8 cellular contexts compared by ENCODE assay signal in genomic region chr1:234987415-234988159, GRCh38.
DNase-seq lines count a peak whose midpoint lies in the region; ATAC-seq and TF ChIP-seq lines count a peak whose summit lies in the region.

No MANE protein-coding gene starts in this region.

- no peaks in the 10 kb centered on the region for H3K36me3 Mint-ChIP-seq in dendritic cell treated with granulocyte-macrophage colony-stimulating factor and Interleukin-4, amounts not matched to agents 40 ng/mL and 50 ng/mL, for 4 days (ENCODE audit: low read depth)
- no peaks in the 10 kb centered on the region for H3K36me3 Mint-ChIP-seq in memory B cell

- H3K27ac Mint-ChIP-seq in dendritic cell treated with granulocyte-macrophage colony-stimulating factor and Interleukin-4, amounts not matched to agents 40 ng/mL and 50 ng/mL, for 4 days: peak overlapping the region; percentile 88
- H3K27ac Mint-ChIP-seq in memory B cell: peak overlapping the region; percentile 74

- H3K9me3 Mint-ChIP-seq in dendritic cell treated with granulocyte-macrophage colony-stimulating factor and Interleukin-4, amounts not matched to agents 40 ng/mL and 50 ng/mL, for 4 days: no peaks in the 10 kb centered on the region
- H3K9me3 Mint-ChIP-seq in memory B cell: peaks cover 1% of the 10 kb centered on the region

- no peak overlapping the region for H3K4me3 ChIP-seq in OCI-LY1 (ENCODE audit: low read depth, low read length, poor library complexity, severe bottlenecking)
- no peak overlapping the region for H3K4me3 ChIP-seq in upper lobe of left lung

- DNase-seq in D341Med (ENCODE audit: low spot score): peak; percentile 18
- DNase-seq in memory B cell (ENCODE audit: low spot score in 2 of 2): no peak
- DNase-seq in upper lobe of left lung: peak in 1 of 2 donors; percentile 50

- H2AFZ ChIP-seq in OCI-LY1 (ENCODE audit: low read length): no peak overlapping the region

- H3K27ac ChIP-seq in OCI-LY1 (ENCODE audit: low read depth, low read length, poor library complexity, severe bottlenecking) (peak overlapping the region; percentile 86), upper lobe of left lung (peak overlapping the region; percentile 83 to 95 (median 90))

- H3K27me3 Mint-ChIP-seq in dendritic cell treated with granulocyte-macrophage colony-stimulating factor and Interleukin-4, amounts not matched to agents 40 ng/mL and 50 ng/mL, for 4 days: no peaks in the 10 kb centered on the region
- H3K27me3 Mint-ChIP-seq in memory B cell: no peaks in the 10 kb centered on the region

- no peaks in the 10 kb centered on the region for H3K9me2 ChIP-seq in OCI-LY1 (ENCODE audit: low read depth, low read length)

- peak in 2 of 4 donors; percentile 13 to 17 for TF ChIP-seq POLR2A in upper lobe of left lung (IDR thresholded peaks at IDR 0.05)

- H3F3A ChIP-seq in OCI-LY1 (ENCODE audit: insufficient read depth, low read length): no peaks in the 10 kb centered on the region

- peak; percentile 73 for ATAC-seq in GM21447 (IDR thresholded peaks at IDR 0.05; ENCODE audit: unreplicated experiment)
- peak; percentile 78 for ATAC-seq in memory B cell (ENCODE audit: low read depth)
- peak; percentile 85 to 87 for ATAC-seq in upper lobe of left lung (ENCODE audit: low FRiP score in 2 of 2)
- ATAC-seq in GM18873 (IDR thresholded peaks at IDR 0.05; ENCODE audit: low FRiP score, unreplicated experiment): no peak
- no peak for ATAC-seq in GM18519 (IDR thresholded peaks at IDR 0.05; ENCODE audit: low FRiP score, unreplicated experiment)

- H3K4me1 Mint-ChIP-seq in dendritic cell treated with granulocyte-macrophage colony-stimulating factor and Interleukin-4, amounts not matched to agents 40 ng/mL and 50 ng/mL, for 4 days (ENCODE audit: low read depth): peaks cover 63% of the 10 kb centered on the region
- H3K4me1 Mint-ChIP-seq in memory B cell: peaks cover 33% of the 10 kb centered on the region

- TF ChIP-seq CTCF in OCI-LY1 (IDR thresholded peaks at IDR 0.05; ENCODE audit: low read length) (no peak), upper lobe of left lung (IDR thresholded peaks at IDR 0.05) (peak in 1 of 6 experiments; percentile 14)

- H3K27me3 ChIP-seq in OCI-LY1 (ENCODE audit: insufficient read depth, low read length) (no peaks in the 10 kb centered on the region), upper lobe of left lung (no peaks in the 10 kb centered on the region)

- H3K4me1 ChIP-seq in OCI-LY1 (ENCODE audit: insufficient read depth, low read length, severe bottlenecking) (peaks cover 44% of the 10 kb centered on the region), upper lobe of left lung (peaks cover 31 to 46% (median 37%) of the 10 kb centered on the region in 4 donors)

- H3K79me2 ChIP-seq in OCI-LY1 (ENCODE audit: insufficient read depth, low read length): no peaks in the 10 kb centered on the region

- peak in 1 of 4 donors; percentile 26 for TF ChIP-seq EP300 in upper lobe of left lung (IDR thresholded peaks at IDR 0.05)

- intact Hi-C loops in dendritic cell treated with granulocyte-macrophage colony-stimulating factor and Interleukin-4, amounts not matched to agents 40 ng/mL and 50 ng/mL, for 4 days (cut with micrococcal nuclease): no loop called here

- peak overlapping the region; percentile 40; the same call in 1 of the 2 replicates for H3K9ac ChIP-seq in OCI-LY1 (ENCODE audit: low read length)

- H3K4me3 Mint-ChIP-seq in dendritic cell treated with granulocyte-macrophage colony-stimulating factor and Interleukin-4, amounts not matched to agents 40 ng/mL and 50 ng/mL, for 4 days: no peak overlapping the region
- peak overlapping the region; percentile 6 for H3K4me3 Mint-ChIP-seq in memory B cell

- no peaks in the 10 kb centered on the region for H3K36me3 ChIP-seq in OCI-LY1 (ENCODE audit: insufficient read depth, low read length)
- no peaks in the 10 kb centered on the region for H3K36me3 ChIP-seq in upper lobe of left lung

- peak overlapping the region; percentile 38; the same call in 1 of the 2 replicates for H3K4me2 ChIP-seq in OCI-LY1 (ENCODE audit: low read length)

- H4K20me1 ChIP-seq in OCI-LY1 (ENCODE audit: insufficient read depth, low read length): no peaks in the 10 kb centered on the region

- H3K9me3 ChIP-seq in OCI-LY1 (ENCODE audit: low read length) (no peaks in the 10 kb centered on the region), upper lobe of left lung (no peaks in the 10 kb centered on the region)

- 41 to 43% methylated on average over 14 of the region's 14 CpGs for WGBS in upper lobe of left lung, 2 donors

Comparison
In these comparisons a context has a peak if more than half of its experiments do, and no peak if none do; other contexts are left out.
1. ATAC-seq: peak in GM21447 (single experiment), memory B cell (single experiment) and upper lobe of left lung (2 of 2); none in GM18873 (single experiment) and GM18519 (single experiment).